14 cellular contexts compared by ENCODE assay signal in genomic region chr11:69867076-69868002, GRCh38.
DNase-seq lines count a peak whose midpoint lies in the region; ATAC-seq lines count a peak whose summit lies in the region.
"Had no signal": no experiment of that assay in that cellular context is flagged by ENCODE, and none has a peak within 500 bp of the region (broad histone marks: within the 10 kb centered on the region; RNA-seq: fewer than 3 reads in every experiment).

No MANE protein-coding gene starts in this region.

- H3K27me3 Mint-ChIP-seq in activated T-cell treated with anti-CD3 and anti-CD28 coated beads, Interleukin-2, amount 50 U/mL, for 24 hours: peaks cover 51% of the 10 kb centered on the region

- H3K9me3 Mint-ChIP-seq in activated T-cell treated with anti-CD3 and anti-CD28 coated beads, Interleukin-2, amount 50 U/mL, for 24 hours: no peaks in the 10 kb centered on the region
- H3K9me3 Mint-ChIP-seq: activated CD4-positive, alpha-beta T cell treated with anti-CD3 and anti-CD28 coated beads, Interleukin-2, amount 10 ng/mL, durations not matched to agents 7 days and 5 days had no signal

- H3K27ac Mint-ChIP-seq in activated T-cell treated with anti-CD3 and anti-CD28 coated beads, Interleukin-2, amount 50 U/mL, for 24 hours: no peak overlapping the region
- H3K27ac Mint-ChIP-seq: activated CD4-positive, alpha-beta T cell treated with anti-CD3 and anti-CD28 coated beads, Interleukin-2, amount 10 ng/mL, durations not matched to agents 7 days and 5 days; T-helper 17 cell had no signal

- no peak for ATAC-seq in GM18511 (IDR thresholded peaks at IDR 0.05; ENCODE audit: unreplicated experiment)
- no peak for ATAC-seq in HG03442 (IDR thresholded peaks at IDR 0.05; ENCODE audit: unreplicated experiment)
- no peak for ATAC-seq in GM21390 (IDR thresholded peaks at IDR 0.05; ENCODE audit: unreplicated experiment)
- ATAC-seq: T-helper 17 cell had no signal

- H3K4me1 Mint-ChIP-seq in activated T-cell treated with anti-CD3 and anti-CD28 coated beads, Interleukin-2, amount 50 U/mL, for 24 hours (ENCODE audit: low read depth): no peaks in the 10 kb centered on the region
- H3K4me1 Mint-ChIP-seq: activated CD4-positive, alpha-beta T cell treated with anti-CD3 and anti-CD28 coated beads, Interleukin-2, amount 10 ng/mL, durations not matched to agents 7 days and 5 days; T-helper 17 cell had no signal

- no peak overlapping the region for H3K4me3 Mint-ChIP-seq in activated T-cell treated with anti-CD3 and anti-CD28 coated beads, Interleukin-2, amount 50 U/mL, for 24 hours
- H3K4me3 Mint-ChIP-seq: activated CD4-positive, alpha-beta T cell treated with anti-CD3 and anti-CD28 coated beads, Interleukin-2, amount 10 ng/mL, durations not matched to agents 7 days and 5 days; T-helper 17 cell had no signal

- no peaks in the 10 kb centered on the region for H3K36me3 Mint-ChIP-seq in activated T-cell treated with anti-CD3 and anti-CD28 coated beads, Interleukin-2, amount 50 U/mL, for 24 hours (ENCODE audit: low read depth)

- peak; percentile 16 for DNase-seq in activated T-cell treated with anti-CD3 and anti-CD28 coated beads, Interleukin-2, amount 50 U/mL, for 24 hours
- DNase-seq in activated T-cell treated with anti-CD3 and anti-CD28 coated beads, Interleukin-2, amount 50 U/mL, for 1 hour: no peak
- DNase-seq in SHP77 (lab: John Stamatoyannopoulos, UW) (peak; percentile 41 to 68), iris pigment epithelial cell (ENCODE audit: low read depth) (peak; percentile 16), smooth muscle cell of the brain vasculature (ENCODE audit: low read depth, low spot score) (peak; percentile 4)
- DNase-seq: activated CD4-positive, alpha-beta T cell treated with anti-CD3 and anti-CD28 coated beads, Interleukin-2, amount 10 ng/mL, durations not matched to agents 7 days and 5 days; colonic mucosa; lower lobe of right lung; NCI-H1694 treated with DMSO at 0.1 percent for 48 hours; T-helper 17 cell; testis had no signal
